Comparison of ENCODE assay signal across 22 cellular contexts in the genomic region with DNA sequence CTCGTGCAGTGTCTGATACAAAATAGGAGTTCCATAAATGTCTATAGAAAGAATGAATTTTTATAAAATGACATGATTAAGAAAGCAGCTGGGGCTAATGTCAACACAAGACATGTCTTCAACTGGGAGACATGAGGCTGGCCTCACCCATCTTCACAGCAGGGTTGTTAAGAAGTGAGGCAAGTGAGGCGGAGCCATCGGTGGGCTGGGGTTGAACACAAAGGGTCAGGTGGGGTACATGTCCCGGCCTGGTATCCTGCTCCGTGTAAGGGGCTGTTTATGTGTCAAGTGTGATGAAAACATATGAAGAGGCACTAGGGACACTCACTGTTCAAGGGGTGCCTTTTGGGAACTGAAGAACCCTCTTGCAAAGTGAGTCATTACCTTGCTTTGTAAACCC.
"Had no signal": no experiment of that assay in that cellular context is flagged by ENCODE, and none has a peak within 500 bp of the region (broad histone marks: within the 10 kb centered on the region; RNA-seq: fewer than 3 reads in every experiment).

No MANE protein-coding gene starts in this region.

- H3K9me3 Mint-ChIP-seq: naive B cell, neural crest cell had no signal

- DNase-seq: colonic mucosa; dermis blood vessel endothelial cell; esophagus squamous epithelium; foreskin keratinocyte; head of caudate nucleus; kidney; left colon; left ventricle myocardium superior; mesendoderm; naive B cell; occipital lobe; pancreas; right cardiac atrium; small intestine; stimulated activated CD4-positive, alpha-beta T cell treated with anti-CD3 and anti-CD28 coated beads, Interleukin-12 subunit alpha, Interleukin-12 subunit beta, amount 100 ng/mL, for 4 hours; stimulated activated naive CD4-positive, alpha-beta T cell; stomach; trophoblast cell had no signal

- H3K4me1 ChIP-seq: colonic mucosa, foreskin keratinocyte, pancreas had no signal

- H3K27me3 Mint-ChIP-seq: naive B cell, progenitor cell of endocrine pancreas had no signal

- H3K9me3 ChIP-seq: colonic mucosa, esophagus squamous epithelium, pancreas, stomach had no signal

- H3K4me3 ChIP-seq: colonic mucosa, esophagus squamous epithelium, hepatocyte, lung, pancreas, stomach had no signal

- H3K27me3 ChIP-seq: colonic mucosa, esophagus squamous epithelium, foreskin keratinocyte, hepatocyte, pancreas, stomach had no signal

- H3K4me3 Mint-ChIP-seq: naive B cell, neural crest cell had no signal

- H3K36me3 Mint-ChIP-seq: naive B cell had no signal

- H3K27ac Mint-ChIP-seq: progenitor cell of endocrine pancreas had no signal

- H3K36me3 ChIP-seq: colonic mucosa, pancreas had no signal

- H3K27ac ChIP-seq: colonic mucosa, esophagus squamous epithelium, foreskin keratinocyte, hepatocyte, pancreas, stomach had no signal

- FAIRE-seq: kidney, pancreas, small intestine had no signal

- ATAC-seq: foreskin keratinocyte, left colon, left ventricle myocardium superior, pancreas, right cardiac atrium had no signal
